ENCODE assay signal across 17 cellular contexts in genomic region chr17:5488752-5489151, GRCh38.
"Had no signal": no experiment of that assay in that cellular context is flagged by ENCODE, and none has a peak within 500 bp of the region (broad histone marks: within the 10 kb centered on the region; RNA-seq: fewer than 3 reads in every experiment).

No MANE protein-coding gene starts in this region.

- ATAC-seq: foreskin keratinocyte, left colon, pancreas, SK-N-SH treated with all-trans-retinoic acid at 6 μM for 48 hours had no signal

- FAIRE-seq: bronchial epithelial cell, endometrium, pancreas had no signal

- H3K4me3 ChIP-seq: dorsolateral prefrontal cortex, pancreas, skin epidermis, tibial nerve had no signal

- H3K27me3 Mint-ChIP-seq: activated CD4-positive, alpha-beta memory T cell treated with anti-CD3 and anti-CD28 coated beads for 36 hours; activated naive CD8-positive, alpha-beta T cell treated with anti-CD3 and anti-CD28 coated beads, Interleukin-2, amount 10 ng/mL, durations not matched to agents 7 days and 5 days had no signal

- DNase-seq: activated CD4-positive, alpha-beta memory T cell treated with anti-CD3 and anti-CD28 coated beads for 36 hours; activated naive CD8-positive, alpha-beta T cell treated with anti-CD3 and anti-CD28 coated beads, Interleukin-2, amount 10 ng/mL, durations not matched to agents 7 days and 5 days; aorta; dorsolateral prefrontal cortex; foreskin keratinocyte; head of caudate nucleus; left colon; mesenchymal stem cell; pancreas; retina; SHP77; stimulated activated CD4-positive, alpha-beta T cell treated with anti-CD3 and anti-CD28 coated beads, Interleukin-4, amount 100 ng/mL, for 4 hours had no signal
